In genomic region chr17:14308636-14308964, GRCh38 we compare ENCODE assay signal across 1 cellular context.
A peak's percentile ranks its signal among the peaks of the same experiment; 100 is the strongest.
TF ChIP-seq lines count a peak whose summit lies in the region.

No MANE protein-coding gene starts in this region.

TF ChIP-seq in K562, 482 proteins besides CTCF, POLR2A, EP300 and RAD21 (continued from another document):
- TF ChIP-seq AFF1 (IDR thresholded peaks at IDR 0.05; ENCODE audit: low read depth in 1 of 2, partially characterized antibody in 2 of 2): peak in 1 of 2 experiments; percentile 19
